In genomic region chr16:16163109-16163508, GRCh38 we compare ENCODE assay signal across 23 cellular contexts.
"Had no signal": no experiment of that assay in that cellular context is flagged by ENCODE, and none has a peak within 500 bp of the region (broad histone marks: within the 10 kb centered on the region; RNA-seq: fewer than 3 reads in every experiment).

No MANE protein-coding gene starts in this region.

- H3K27me3 ChIP-seq: left lung, neural progenitor cell, ovary, right atrium auricular region, stomach, tibial artery, upper lobe of right lung had no signal

- H2AFZ ChIP-seq: neural progenitor cell had no signal

- H3K27ac ChIP-seq: left lung, lower lobe of right lung, neural progenitor cell, ovary, right atrium auricular region, skin epidermis, stomach, thoracic aorta, tibial artery, upper lobe of right lung had no signal

- H3K4me1 Mint-ChIP-seq: immature natural killer cell; naive thymus-derived CD8-positive, alpha-beta T cell; nephron; neural progenitor cell; stimulated activated naive B cell treated with anti-CD40 and anti-IgM and Interleukin-4, amounts not matched to agents 10 μg/mL and 1 μg/mL and 100 μg/mL, for 72 hours had no signal

- ATAC-seq: left colon; left lung; lower lobe of right lung; naive thymus-derived CD8-positive, alpha-beta T cell; sciatic nerve; stimulated activated naive B cell treated with anti-CD40 and anti-IgM and Interleukin-4, amounts not matched to agents 10 μg/mL and 1 μg/mL and 100 μg/mL, for 72 hours; stimulated activated naive CD8-positive, alpha-beta T cell treated with anti-CD3 and anti-CD28 coated beads, Interleukin-15, Interleukin-2, amounts not matched to agents 100 U/mL and 50 U/mL, for 24 hours; upper lobe of right lung had no signal

- H3K36me3 Mint-ChIP-seq: immature natural killer cell, neural progenitor cell had no signal

- DNase-seq: immature natural killer cell; left colon; left lung; lower lobe of right lung; mammary epithelial cell; mesenchymal stem cell; naive thymus-derived CD8-positive, alpha-beta T cell; ovary; stimulated activated CD4-positive, alpha-beta T cell treated with anti-CD3 and anti-CD28 coated beads, Interleukin-12 subunit alpha, Interleukin-12 subunit beta, amount 100 ng/mL, for 4 hours; stimulated activated CD4-positive, alpha-beta T cell treated with anti-CD3 and anti-CD28 coated beads, Interleukin-4, amount 100 ng/mL, for 1 hour; stimulated activated naive B cell treated with anti-CD40 and anti-IgM and Interleukin-4, amounts not matched to agents 10 μg/mL and 1 μg/mL and 100 μg/mL, for 72 hours; stimulated activated naive CD8-positive, alpha-beta T cell treated with anti-CD3 and anti-CD28 coated beads, Interleukin-15, Interleukin-2, amounts not matched to agents 100 U/mL and 50 U/mL, for 24 hours; stomach; tibial artery; trophoblast cell had no signal

- H3K4me3 Mint-ChIP-seq: immature natural killer cell; naive thymus-derived CD8-positive, alpha-beta T cell; nephron; neural progenitor cell; stimulated activated naive B cell treated with anti-CD40 and anti-IgM and Interleukin-4, amounts not matched to agents 10 μg/mL and 1 μg/mL and 100 μg/mL, for 72 hours had no signal

- H3K9ac ChIP-seq: neural progenitor cell had no signal

- H3K4me2 ChIP-seq: neural progenitor cell had no signal

- H3K9me3 ChIP-seq: ovary, thoracic aorta, upper lobe of right lung had no signal

- H3K36me3 ChIP-seq: neural progenitor cell, ovary, right atrium auricular region, thoracic aorta had no signal

- H3K27ac Mint-ChIP-seq: immature natural killer cell; nephron; neural progenitor cell; progenitor cell of endocrine pancreas; stimulated activated naive B cell treated with anti-CD40 and anti-IgM and Interleukin-4, amounts not matched to agents 10 μg/mL and 1 μg/mL and 100 μg/mL, for 72 hours had no signal

- H3K4me1 ChIP-seq: left lung, lower lobe of right lung, neural progenitor cell, right atrium auricular region, stomach, tibial artery, upper lobe of right lung had no signal

- H3K4me3 ChIP-seq: left lung, lower lobe of right lung, neural progenitor cell, ovary, right atrium auricular region, skin epidermis, stomach, thoracic aorta, tibial artery, upper lobe of right lung had no signal

- H3K27me3 Mint-ChIP-seq: progenitor cell of endocrine pancreas had no signal
